Comparison of ENCODE assay signal across 6 cellular contexts in the genomic region with DNA sequence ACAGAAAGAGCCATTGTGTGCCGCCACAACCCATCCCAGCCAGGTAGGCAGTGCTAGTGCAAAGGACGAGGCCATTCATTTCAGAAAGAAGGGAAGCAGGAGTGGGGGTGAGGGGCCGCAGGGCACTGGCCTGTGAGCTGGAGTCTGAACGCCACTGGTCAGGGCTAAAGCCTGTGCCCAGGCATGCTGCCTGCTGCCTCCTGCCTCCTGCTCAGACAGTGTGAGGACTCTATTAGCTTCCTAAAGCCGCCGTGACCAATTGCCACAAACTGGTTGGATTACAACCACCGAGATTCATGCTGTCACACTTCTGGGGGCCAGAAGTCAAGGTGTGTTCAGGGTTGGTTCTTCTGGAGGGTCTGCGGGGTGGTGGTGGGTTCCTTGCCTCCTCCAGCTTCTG. TPM values are rescaled to one million over a fixed set of nuclear protein-coding genes. Genes with fewer than 3 reads are reported as not detected.
"Had no signal": no experiment of that assay in that cellular context is flagged by ENCODE, and none has a peak within 500 bp of the region (broad histone marks: within the 10 kb centered on the region; RNA-seq: fewer than 3 reads in every experiment).

No MANE protein-coding gene starts in this region.

- H3K4me3 ChIP-seq: GM23338, K562 had no signal

- H3K4me2 ChIP-seq: GM23338 had no signal

- DNase-seq: H9, HCEC 1CT, IMR-90 had no signal

- ATAC-seq: GM23338, K562 had no signal

- H3K27ac Mint-ChIP-seq: GM23338, H9 had no signal

- H3K9me3 Mint-ChIP-seq: H9 had no signal

- H2AFZ ChIP-seq: GM23338 had no signal

- H3K4me3 Mint-ChIP-seq: GM23338, H9 had no signal

- H3K4me1 Mint-ChIP-seq: GM23338, H9 had no signal

RNA-seq across cellular contexts. Expression of a gene that starts 21.2 kb away (rescaled TPM):
- total RNA-seq: HT-29, IMR-90 had no signal
- polyA plus RNA-seq: IMR-90, K562 had no signal
